Comparison of ENCODE assay signal across 9 cellular contexts in the genomic region with DNA sequence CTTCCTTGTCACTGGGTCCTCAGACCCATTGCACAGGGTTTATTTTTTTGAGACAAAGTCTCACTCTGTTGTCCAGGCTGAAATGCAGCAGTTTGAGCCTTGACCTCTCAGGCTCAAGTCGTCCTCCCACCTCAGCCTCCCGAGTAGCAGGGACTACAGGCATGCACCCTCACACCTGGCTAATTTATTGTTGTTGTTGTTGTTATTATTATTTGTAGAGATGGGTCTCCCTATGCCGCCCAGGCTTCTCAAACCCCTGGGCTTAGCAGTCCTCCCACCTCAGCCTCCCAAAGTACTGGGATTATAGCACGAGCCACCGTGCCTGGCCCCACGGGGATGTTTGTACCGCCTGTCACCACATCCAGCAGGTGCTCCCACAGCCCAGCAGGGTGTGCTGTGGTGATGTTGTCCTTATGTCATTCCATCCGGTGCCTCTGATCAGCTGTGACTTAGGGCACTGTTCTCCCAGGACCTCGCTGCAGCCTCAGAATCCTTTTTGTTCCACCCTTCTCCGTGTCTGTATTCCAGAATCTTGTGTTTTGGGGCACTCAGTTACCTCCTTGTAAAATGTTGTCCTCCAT.
A peak's percentile ranks its signal among the peaks of the same experiment; 100 is the strongest.
DNase-seq lines count a peak whose midpoint lies in the region; ATAC-seq and TF ChIP-seq lines count a peak whose summit lies in the region.
"Had no signal": no experiment of that assay in that cellular context is flagged by ENCODE, and none has a peak within 500 bp of the region (broad histone marks: within the 10 kb centered on the region; RNA-seq: fewer than 3 reads in every experiment).

No MANE protein-coding gene starts in this region.

- peak; percentile 14 to 63 (median 55) for TF ChIP-seq CTCF in body of pancreas (IDR thresholded peaks at IDR 0.05)
- peak; percentile 59 for TF ChIP-seq CTCF in neural crest cell (conservative IDR thresholded peaks at IDR 0.05)
- no peak for TF ChIP-seq CTCF in coronary artery (IDR thresholded peaks at IDR 0.05)

- DNase-seq in EH (ENCODE audit: low read depth) (peak; percentile 25), HuH-7 (ENCODE audit: low spot score) (peak; percentile 72), body of pancreas (peak; percentile 46 to 62 (median 49)), neural crest cell (ENCODE audit: low read depth, low spot score) (no peak), coronary artery (ENCODE audit: low spot score) (no peak), superior temporal gyrus (ENCODE audit: extremely low spot score) (no peak)
- DNase-seq in activated T-helper 2 cell treated with anti-CD3 and anti-CD28 coated beads, Interferon-gamma antibody, Interleukin-2, Interleukin-4, amounts not matched to agents 10 μg/mL and 5 μg/mL and 100 μg/mL, durations not matched to agents 14 hours and 24 hours and 36 hours (ENCODE audit: low spot score): no peak

- no peaks in the 10 kb centered on the region for H3K27me3 ChIP-seq in body of pancreas

- H3K36me3 Mint-ChIP-seq in neural crest cell (ENCODE audit: low read depth): peaks cover 3% of the 10 kb centered on the region
- no peaks in the 10 kb centered on the region for H3K36me3 Mint-ChIP-seq in activated T-helper 2 cell treated with anti-CD3 and anti-CD28 coated beads, Interferon-gamma antibody, Interleukin-2, Interleukin-4, amounts not matched to agents 10 μg/mL and 5 μg/mL and 100 μg/mL, durations not matched to agents 14 hours and 24 hours and 36 hours (ENCODE audit: low read depth)

- no peak overlapping the region for H3K4me3 Mint-ChIP-seq in neural crest cell
- no peak overlapping the region for H3K4me3 Mint-ChIP-seq in activated T-helper 2 cell treated with anti-CD3 and anti-CD28 coated beads, Interferon-gamma antibody, Interleukin-2, Interleukin-4, amounts not matched to agents 10 μg/mL and 5 μg/mL and 100 μg/mL, durations not matched to agents 14 hours and 24 hours and 36 hours (ENCODE audit: low read depth)

- intact Hi-C loops in body of pancreas (cut with DNase I): no loop called here
- intact Hi-C loops in activated T-helper 2 cell treated with anti-CD3 and anti-CD28 coated beads, Interferon-gamma antibody, Interleukin-2, Interleukin-4, amounts not matched to agents 10 μg/mL and 5 μg/mL and 100 μg/mL, durations not matched to agents 14 hours and 24 hours and 36 hours (cut with micrococcal nuclease): no loop called here

- H3K27ac ChIP-seq in body of pancreas (no peak overlapping the region), coronary artery (no peak overlapping the region)
- H3K27ac ChIP-seq: SK-N-MC had no signal

- no peaks in the 10 kb centered on the region for H3K27me3 Mint-ChIP-seq in neural crest cell (ENCODE audit: low read depth)
- H3K27me3 Mint-ChIP-seq in activated T-helper 2 cell treated with anti-CD3 and anti-CD28 coated beads, Interferon-gamma antibody, Interleukin-2, Interleukin-4, amounts not matched to agents 10 μg/mL and 5 μg/mL and 100 μg/mL, durations not matched to agents 14 hours and 24 hours and 36 hours (ENCODE audit: low read depth): peaks cover 4% of the 10 kb centered on the region

- ATAC-seq in GM19438 (IDR thresholded peaks at IDR 0.05; ENCODE audit: low read depth, unreplicated experiment) (peak; percentile 96), body of pancreas (peak; percentile 72)

- peaks cover 5% of the 10 kb centered on the region for H3K9me3 Mint-ChIP-seq in neural crest cell
- H3K9me3 Mint-ChIP-seq in activated T-helper 2 cell treated with anti-CD3 and anti-CD28 coated beads, Interferon-gamma antibody, Interleukin-2, Interleukin-4, amounts not matched to agents 10 μg/mL and 5 μg/mL and 100 μg/mL, durations not matched to agents 14 hours and 24 hours and 36 hours: no peaks in the 10 kb centered on the region

- no peaks in the 10 kb centered on the region for H3K9me3 ChIP-seq in body of pancreas

- WGBS in body of pancreas, 2 donors: 30 to 48% methylated on average over 9 to 10 of the region's 10 CpGs

- no peaks in the 10 kb centered on the region for H3K4me1 ChIP-seq in body of pancreas

- no peak overlapping the region for H3K27ac Mint-ChIP-seq in neural crest cell (ENCODE audit: unreplicated experiment)
- no peak overlapping the region for H3K27ac Mint-ChIP-seq in activated T-helper 2 cell treated with anti-CD3 and anti-CD28 coated beads, Interferon-gamma antibody, Interleukin-2, Interleukin-4, amounts not matched to agents 10 μg/mL and 5 μg/mL and 100 μg/mL, durations not matched to agents 14 hours and 24 hours and 36 hours

- H3K4me3 ChIP-seq in body of pancreas (no peak overlapping the region), coronary artery (no peak overlapping the region)
- H3K4me3 ChIP-seq: SK-N-MC had no signal

- no peak for TF ChIP-seq POLR2A in body of pancreas (IDR thresholded peaks at IDR 0.05)

- H3K36me3 ChIP-seq in body of pancreas (replicated peaks in 1 of 2; ENCODE audit: insufficient read depth in 1 of 2, low read depth in 2 of 2): no peaks in the 10 kb centered on the region

- H3K4me1 Mint-ChIP-seq in neural crest cell: peaks cover 7% of the 10 kb centered on the region
- H3K4me1 Mint-ChIP-seq in activated T-helper 2 cell treated with anti-CD3 and anti-CD28 coated beads, Interferon-gamma antibody, Interleukin-2, Interleukin-4, amounts not matched to agents 10 μg/mL and 5 μg/mL and 100 μg/mL, durations not matched to agents 14 hours and 24 hours and 36 hours (ENCODE audit: low read depth): no peaks in the 10 kb centered on the region

Comparison
In these comparisons a context has a peak if more than half of its experiments do, and no peak if none do; other contexts are left out.
1. DNase-seq: peak in EH (single experiment), HuH-7 (single experiment) and body of pancreas (4 of 4); none in neural crest cell (single experiment), coronary artery (single experiment), superior temporal gyrus (single experiment) and activated T-helper 2 cell treated with anti-CD3 and anti-CD28 coated beads, Interferon-gamma antibody, Interleukin-2, Interleukin-4, amounts not matched to agents 10 μg/mL and 5 μg/mL and 100 μg/mL, durations not matched to agents 14 hours and 24 hours and 36 hours (single experiment).